Comparison of ENCODE assay signal across 26 cellular contexts in genomic region chr4:65600656-65601055, GRCh38.
"Had no signal": no experiment of that assay in that cellular context is flagged by ENCODE, and none has a peak within 500 bp of the region (broad histone marks: within the 10 kb centered on the region; RNA-seq: fewer than 3 reads in every experiment).

No MANE protein-coding gene starts in this region.

- ATAC-seq: activated CD8-positive, alpha-beta memory T cell treated with anti-CD3 and anti-CD28 coated beads, Interleukin-2, amount 10 ng/mL, durations not matched to agents 7 days and 5 days; activated CD8-positive, alpha-beta T cell treated with anti-CD3 and anti-CD28 coated beads, Interleukin-2, amount 10 ng/mL, durations not matched to agents 7 days and 5 days; effector memory CD8-positive, alpha-beta T cell; foreskin keratinocyte; stimulated activated memory B cell treated with anti-CD40 and anti-IgM and Interleukin-4, amounts not matched to agents 10 μg/mL and 1 μg/mL and 100 μg/mL, for 72 hours; stimulated activated naive CD8-positive, alpha-beta T cell treated with anti-CD3 and anti-CD28 coated beads, Interleukin-15, amount 100 ng/mL, for 72 hours had no signal

- H3K36me3 Mint-ChIP-seq: activated CD8-positive, alpha-beta memory T cell treated with anti-CD3 and anti-CD28 coated beads, Interleukin-2, amount 10 ng/mL, durations not matched to agents 7 days and 5 days; activated naive CD8-positive, alpha-beta T cell; stimulated activated memory B cell treated with anti-CD40 and anti-IgM and Interleukin-4, amounts not matched to agents 10 μg/mL and 1 μg/mL and 100 μg/mL, for 72 hours; type B pancreatic cell had no signal

- DNase-seq: activated B cell treated with CpG ODN at 0.5 μM for 24 hours; activated CD8-positive, alpha-beta memory T cell treated with anti-CD3 and anti-CD28 coated beads, Interleukin-2, amount 10 ng/mL, durations not matched to agents 7 days and 5 days; activated CD8-positive, alpha-beta T cell treated with anti-CD3 and anti-CD28 coated beads, Interleukin-2, amount 10 ng/mL, durations not matched to agents 7 days and 5 days; activated naive CD4-positive, alpha-beta T cell; activated T-cell treated with anti-CD3 and anti-CD28 coated beads, Interleukin-2, amount 50 U/mL, for 48 hours; adrenal gland; effector memory CD8-positive, alpha-beta T cell; erythroblast; foreskin keratinocyte; left ventricle myocardium inferior; ovary; retina; stimulated activated CD4-positive, alpha-beta T cell treated with anti-CD3 and anti-CD28 coated beads, Interleukin-1b, Interleukin-23, amount 100 ng/mL, for 48 hours; stimulated activated CD4-positive, alpha-beta T cell treated with anti-CD3 and anti-CD28 coated beads, Interleukin-4, amount 100 ng/mL, for 4 hours; stimulated activated CD8-positive, alpha-beta memory T cell treated with anti-CD3 and anti-CD28 coated beads, Interleukin-4, amount 100 ng/mL, for 48 hours; stimulated activated naive CD8-positive, alpha-beta T cell treated with anti-CD3 and anti-CD28 coated beads, Interleukin-15, amount 100 ng/mL, for 72 hours; substantia nigra; T-helper 1 cell had no signal

- H3K4me3 Mint-ChIP-seq: activated B cell treated with CpG ODN at 0.5 μM for 24 hours; activated CD8-positive, alpha-beta memory T cell treated with anti-CD3 and anti-CD28 coated beads, Interleukin-2, amount 10 ng/mL, durations not matched to agents 7 days and 5 days; activated CD8-positive, alpha-beta T cell treated with anti-CD3 and anti-CD28 coated beads, Interleukin-2, amount 10 ng/mL, durations not matched to agents 7 days and 5 days; activated naive CD8-positive, alpha-beta T cell; effector memory CD8-positive, alpha-beta T cell; nephron; stimulated activated memory B cell treated with anti-CD40 and anti-IgM and Interleukin-4, amounts not matched to agents 10 μg/mL and 1 μg/mL and 100 μg/mL, for 72 hours; stimulated activated naive CD8-positive, alpha-beta T cell treated with anti-CD3 and anti-CD28 coated beads, Interleukin-15, amount 100 ng/mL, for 72 hours; T-helper 2 cell treated with Interferon-gamma antibody and Interleukin-4, amounts not matched to agents 5 μg/mL and 100 μg/mL, for 36 hours; type B pancreatic cell had no signal

- H3K9me3 Mint-ChIP-seq: brain, nephron, type B pancreatic cell had no signal

- H3K27me3 Mint-ChIP-seq: activated B cell treated with CpG ODN at 0.5 μM for 24 hours; activated CD8-positive, alpha-beta memory T cell treated with anti-CD3 and anti-CD28 coated beads, Interleukin-2, amount 10 ng/mL, durations not matched to agents 7 days and 5 days; activated naive CD8-positive, alpha-beta T cell; brain; effector memory CD8-positive, alpha-beta T cell; progenitor cell of endocrine pancreas; stimulated activated memory B cell treated with anti-CD40 and anti-IgM and Interleukin-4, amounts not matched to agents 10 μg/mL and 1 μg/mL and 100 μg/mL, for 72 hours; stimulated activated naive CD8-positive, alpha-beta T cell treated with anti-CD3 and anti-CD28 coated beads, Interleukin-15, amount 100 ng/mL, for 72 hours had no signal

- H3K4me1 Mint-ChIP-seq: activated B cell treated with CpG ODN at 0.5 μM for 24 hours; activated CD8-positive, alpha-beta memory T cell treated with anti-CD3 and anti-CD28 coated beads, Interleukin-2, amount 10 ng/mL, durations not matched to agents 7 days and 5 days; nephron; stimulated activated memory B cell treated with anti-CD40 and anti-IgM and Interleukin-4, amounts not matched to agents 10 μg/mL and 1 μg/mL and 100 μg/mL, for 72 hours; stimulated activated naive CD8-positive, alpha-beta T cell treated with anti-CD3 and anti-CD28 coated beads, Interleukin-15, amount 100 ng/mL, for 72 hours had no signal

- H3K27ac Mint-ChIP-seq: activated B cell treated with CpG ODN at 0.5 μM for 24 hours; activated CD8-positive, alpha-beta memory T cell treated with anti-CD3 and anti-CD28 coated beads, Interleukin-2, amount 10 ng/mL, durations not matched to agents 7 days and 5 days; activated CD8-positive, alpha-beta T cell treated with anti-CD3 and anti-CD28 coated beads, Interleukin-2, amount 10 ng/mL, durations not matched to agents 7 days and 5 days; activated naive CD8-positive, alpha-beta T cell; activated T-helper 2 cell treated with anti-CD3 and anti-CD28 coated beads, Interferon-gamma antibody, Interleukin-2, Interleukin-4, amounts not matched to agents 10 μg/mL and 5 μg/mL and 100 μg/mL, durations not matched to agents 14 hours and 24 hours and 36 hours; effector memory CD8-positive, alpha-beta T cell; nephron; progenitor cell of endocrine pancreas; stimulated activated memory B cell treated with anti-CD40 and anti-IgM and Interleukin-4, amounts not matched to agents 10 μg/mL and 1 μg/mL and 100 μg/mL, for 72 hours; stimulated activated naive CD8-positive, alpha-beta T cell treated with anti-CD3 and anti-CD28 coated beads, Interleukin-15, amount 100 ng/mL, for 72 hours; T-helper 2 cell treated with Interferon-gamma antibody and Interleukin-4, amounts not matched to agents 5 μg/mL and 100 μg/mL, for 36 hours; type B pancreatic cell had no signal
